In genomic region chr10:110225441-110225755, GRCh38 we compare ENCODE assay signal across 8 cellular contexts. TPM values are rescaled to one million over a fixed set of nuclear protein-coding genes. Genes with fewer than 3 reads are reported as not detected.
DNase-seq lines count a peak whose midpoint lies in the region; ATAC-seq and TF ChIP-seq lines count a peak whose summit lies in the region.

No MANE protein-coding gene starts in this region.

- H3K4me3 ChIP-seq in GM12875 (ENCODE audit: low read depth, low read length) (peak overlapping the region; percentile 63), upper lobe of right lung (peak overlapping the region; percentile 89)

- H3K9me3 ChIP-seq in upper lobe of right lung, result no peaks in the 10 kb centered on the region

- peak overlapping the region; percentile 89 for H3K27ac Mint-ChIP-seq in activated T-helper 1 cell treated with anti-CD3 and anti-CD28 coated beads, Interleukin-12 subunit alpha, Interleukin-12 subunit beta, Interleukin-2, Interleukin-4 antibody, amounts not matched to agents 30 ng/mL and 10 ng/mL and 1 ng/mL, durations not matched to agents 14 hours and 24 hours and 36 hours

- intact Hi-C loops in activated T-helper 1 cell treated with anti-CD3 and anti-CD28 coated beads, Interleukin-12 subunit alpha, Interleukin-12 subunit beta, Interleukin-2, Interleukin-4 antibody, amounts not matched to agents 30 ng/mL and 10 ng/mL and 1 ng/mL, durations not matched to agents 14 hours and 24 hours and 36 hours (cut with micrococcal nuclease), result loop anchor here (1.0 to 10.0 kb wide), 6 partner anchors 24 to 639 kb away; partner anchors contain the start of gene XPNPEP1
- intact Hi-C loops in upper lobe of right lung (cut with DNase I), result no loop called here
- intact Hi-C loops in posterior vena cava (cut with DNase I), result loop anchor here (5.0 kb wide), 1 partner anchor 47 kb away; no protein-coding TSS in a partner anchor

- H3K27ac ChIP-seq in layer of hippocampus (ENCODE audit: low read depth, low read length), result peak overlapping the region; percentile 99
- peak overlapping the region; percentile 88 for H3K27ac ChIP-seq in upper lobe of right lung

- H3K36me3 Mint-ChIP-seq in activated T-helper 1 cell treated with anti-CD3 and anti-CD28 coated beads, Interleukin-12 subunit alpha, Interleukin-12 subunit beta, Interleukin-2, Interleukin-4 antibody, amounts not matched to agents 30 ng/mL and 10 ng/mL and 1 ng/mL, durations not matched to agents 14 hours and 24 hours and 36 hours (ENCODE audit: low read depth), result peaks cover 15% of the 10 kb centered on the region

- peak overlapping the region; percentile 85 for H3K4me3 Mint-ChIP-seq in activated T-helper 1 cell treated with anti-CD3 and anti-CD28 coated beads, Interleukin-12 subunit alpha, Interleukin-12 subunit beta, Interleukin-2, Interleukin-4 antibody, amounts not matched to agents 30 ng/mL and 10 ng/mL and 1 ng/mL, durations not matched to agents 14 hours and 24 hours and 36 hours

- H3K4me1 ChIP-seq in upper lobe of right lung, result peaks cover 17% of the 10 kb centered on the region

- H3K36me3 ChIP-seq in upper lobe of right lung, result no peaks in the 10 kb centered on the region

- ATAC-seq in HG02623 (IDR thresholded peaks at IDR 0.05; ENCODE audit: unreplicated experiment) (peak; percentile 1), upper lobe of right lung (no peak)

- TF ChIP-seq CTCF in GM12875 (IDR thresholded peaks at IDR 0.05; ENCODE audit: borderline replicate concordance, insufficient read depth, low read depth, low read length) (no peak), upper lobe of right lung (IDR thresholded peaks at IDR 0.05) (no peak)

- H3K27me3 Mint-ChIP-seq in activated T-helper 1 cell treated with anti-CD3 and anti-CD28 coated beads, Interleukin-12 subunit alpha, Interleukin-12 subunit beta, Interleukin-2, Interleukin-4 antibody, amounts not matched to agents 30 ng/mL and 10 ng/mL and 1 ng/mL, durations not matched to agents 14 hours and 24 hours and 36 hours (ENCODE audit: insufficient read depth), result peaks cover 4% of the 10 kb centered on the region

- no peaks in the 10 kb centered on the region for H3K9me3 Mint-ChIP-seq in activated T-helper 1 cell treated with anti-CD3 and anti-CD28 coated beads, Interleukin-12 subunit alpha, Interleukin-12 subunit beta, Interleukin-2, Interleukin-4 antibody, amounts not matched to agents 30 ng/mL and 10 ng/mL and 1 ng/mL, durations not matched to agents 14 hours and 24 hours and 36 hours

- H3K27me3 ChIP-seq in layer of hippocampus (ENCODE audit: control insufficient read depth, insufficient read depth, low read length) (no peaks in the 10 kb centered on the region), upper lobe of right lung (no peaks in the 10 kb centered on the region)

- H3K4me1 Mint-ChIP-seq in activated T-helper 1 cell treated with anti-CD3 and anti-CD28 coated beads, Interleukin-12 subunit alpha, Interleukin-12 subunit beta, Interleukin-2, Interleukin-4 antibody, amounts not matched to agents 30 ng/mL and 10 ng/mL and 1 ng/mL, durations not matched to agents 14 hours and 24 hours and 36 hours (ENCODE audit: low read depth), result peaks cover 53% of the 10 kb centered on the region

- no peak for DNase-seq in activated T-helper 1 cell treated with anti-CD3 and anti-CD28 coated beads, Interleukin-12 subunit alpha, Interleukin-12 subunit beta, Interleukin-2, Interleukin-4 antibody, amounts not matched to agents 30 ng/mL and 10 ng/mL and 1 ng/mL, durations not matched to agents 14 hours and 24 hours and 36 hours (ENCODE audit: low spot score)
- DNase-seq in upper lobe of right lung, result no peak
- no peak for DNase-seq in NCI-H2196 treated with DMSO at 0.1 percent for 48 hours (lab: John Stamatoyannopoulos, UW; ENCODE audit: unreplicated experiment)
- DNase-seq in Kasumi-1 (lab: John Stamatoyannopoulos, UW), result no peak
- DNase-seq in posterior vena cava (ENCODE audit: low spot score), result no peak

RNA-seq across cellular contexts. Expression of gene MXI1, which starts 18.0 kb away (rescaled TPM):
- total RNA-seq in activated T-helper 1 cell treated with anti-CD3 and anti-CD28 coated beads, Interleukin-12 subunit alpha, Interleukin-12 subunit beta, Interleukin-2, Interleukin-4 antibody, amounts not matched to agents 30 ng/mL and 10 ng/mL and 1 ng/mL, durations not matched to agents 14 hours and 24 hours and 36 hours, result 14.7 and 15.1 TPM in 2 replicates
- total RNA-seq in upper lobe of right lung (34.7 TPM), posterior vena cava (10 to 100 TPM; 45.5 to 51.9 TPM)
